11 cellular contexts compared by ENCODE assay signal in the genomic region with DNA sequence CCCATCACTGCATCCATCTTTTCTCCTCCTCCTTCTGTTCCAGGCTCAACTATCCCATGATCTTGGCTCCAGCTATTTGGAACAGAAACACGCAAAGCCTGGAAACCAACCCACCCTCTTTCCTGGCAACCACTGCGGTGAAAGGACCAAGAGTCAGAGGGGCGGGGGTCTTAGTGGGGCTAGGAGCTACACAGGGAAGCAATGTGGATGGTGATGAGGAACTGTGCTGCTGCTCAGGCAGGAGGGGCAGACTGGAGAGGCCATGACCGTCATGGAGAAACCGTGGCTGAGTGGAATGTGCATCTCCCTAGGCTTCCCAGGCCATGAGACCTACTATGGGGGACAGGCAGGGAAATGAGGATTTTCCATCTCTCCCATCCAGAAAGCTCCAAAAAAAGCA. TPM values are rescaled to one million over a fixed set of nuclear protein-coding genes. Genes with fewer than 3 reads are reported as not detected.
DNase-seq lines count a peak whose midpoint lies in the region; ATAC-seq, FAIRE-seq and TF ChIP-seq lines count a peak whose summit lies in the region.
"Had no signal": no experiment of that assay in that cellular context is flagged by ENCODE, and none has a peak within 500 bp of the region (broad histone marks: within the 10 kb centered on the region; RNA-seq: fewer than 3 reads in every experiment).

No MANE protein-coding gene starts in this region.

- in situ Hi-C loops in K562 (cut with MboI): no loop called here

- intact Hi-C loops in K562 (cut with micrococcal nuclease) (no loop called here), lower lobe of right lung (cut with DNase I) (no loop called here), stomach (cut with DNase I; ENCODE audit: low total_unique reads) (loop anchor here (5.0 kb wide), 1 partner anchor 49 kb away; a partner anchor contains a TSS)

- POLR2A ChIA-PET in K562 (lab: Yijun Ruan, JAX): interaction anchor here (1.1 to 1.4 kb wide), 3 partner anchors 10 to 20 kb away, joined by 3 to 5 read pairs (median 4); no protein-coding TSS in a partner anchor

- BruUV-seq in K562 (replicated peaks; lab: Mats Ljungman, UMichigan): no TSS peak

- DNase-seq in HFFc6 (no peak), K562 (ENCODE audit: extremely low read depth in 1 of 4, low spot score in 3 of 4) (no peak), lower lobe of right lung (no peak), stomach (no peak), amygdala (lab: John Stamatoyannopoulos, UW) (no peak), DMS153 treated with DMSO at 0.1 percent for 48 hours (lab: John Stamatoyannopoulos, UW; ENCODE audit: unreplicated experiment) (no peak)
- DNase-seq: activated CD4-positive, alpha-beta T cell treated with anti-CD3 and anti-CD28 coated beads, Interleukin-2, amount 10 ng/mL, durations not matched to agents 7 days and 5 days; erythroblast had no signal

- H2AFZ ChIP-seq in K562 (ENCODE audit: low read depth, low read length): no peak overlapping the region

- TF ChIP-seq POLR2A in K562 (conservative IDR thresholded peaks at IDR 0.05): no peak
- TF ChIP-seq POLR2A in stomach (IDR thresholded peaks at IDR 0.05): no peak

- ATAC-seq in K562: no peak
- ATAC-seq in lower lobe of right lung: no peak
- no peak for ATAC-seq in HG03520 (IDR thresholded peaks at IDR 0.05; ENCODE audit: unreplicated experiment)
- no peak for ATAC-seq in GM21447 (IDR thresholded peaks at IDR 0.05; ENCODE audit: unreplicated experiment)

- H3K27ac ChIP-seq in K562 (ENCODE audit: extremely low read depth, low read depth, low read length) (peak overlapping the region; percentile 76; the same call in 2 of the 3 replicates), lower lobe of right lung (peak overlapping the region; percentile 65), stomach (peak overlapping the region; percentile 39 to 87 (median 80))

- no peak overlapping the region for H3K4me2 ChIP-seq in K562 (ENCODE audit: insufficient read depth, low read length)

- FAIRE-seq in K562 (lab: Jason Lieb, UNC): no peak

- TF ChIP-seq RAD21 in K562 (CRISPR knock-in tag; conservative IDR thresholded peaks at IDR 0.05 in 1 of 2, IDR thresholded peaks at IDR 0.05 in 1 of 2): no peak

- WGBS in K562 (ENCODE audit: insufficient coverage, low coverage, missing lambda C conversion rate): 86% methylated on average over 5 of the region's 5 CpGs
- WGBS in stomach, 5 donors: 77 to 91% (median 78%) methylated on average over 5 of the region's 5 CpGs

- H3K4me1 ChIP-seq in K562 (replicated peaks in 1 of 2; ENCODE audit: control insufficient read depth in 2 of 2, insufficient read depth in 2 of 2, low read length in 2 of 2) (peaks cover 20 to 22% of the 10 kb centered on the region in 2 experiments), lower lobe of right lung (peaks cover 19% of the 10 kb centered on the region), stomach (peaks cover 45 to 88% (median 57%) of the 10 kb centered on the region in 4 donors)

- no peak overlapping the region for H3K4me3 ChIP-seq in K562
- no peak overlapping the region for H3K4me3 ChIP-seq in lower lobe of right lung
- no peak overlapping the region for H3K4me3 ChIP-seq in stomach

- H3K36me3 ChIP-seq in K562 (ENCODE audit: control insufficient read depth, insufficient read depth, low read length) (peaks cover 96% of the 10 kb centered on the region), lower lobe of right lung (peaks cover 94% of the 10 kb centered on the region), stomach (peaks cover 54 to 100% (median 99%) of the 10 kb centered on the region in 4 donors)

- peaks cover 98% of the 10 kb centered on the region for H3K4me1 Mint-ChIP-seq in HFFc6 (ENCODE audit: low read depth)

- no peaks in the 10 kb centered on the region for H4K20me1 ChIP-seq in K562 (replicated peaks; ENCODE audit: control insufficient read depth, insufficient read depth, low read length)

- H3K27ac Mint-ChIP-seq in HFFc6: peak overlapping the region; percentile 93
- H3K27ac Mint-ChIP-seq: activated CD4-positive, alpha-beta T cell treated with anti-CD3 and anti-CD28 coated beads, Interleukin-2, amount 10 ng/mL, durations not matched to agents 7 days and 5 days had no signal

- H3K9ac ChIP-seq in K562 (ENCODE audit: insufficient read depth in 1 of 2, low read depth in 2 of 2, low read length in 2 of 2): no peak overlapping the region; a peak in 1 of 4 replicates

- TF ChIP-seq EP300 in K562 (IDR thresholded peaks at IDR 0.05; ENCODE audit: low read length) (no peak), stomach (IDR thresholded peaks at IDR 0.05) (no peak)

- CTCF ChIA-PET in K562 (lab: Yijun Ruan, JAX; ENCODE audit: low intra/inter-chr PET ratio): no interaction called here

- peaks cover 76% of the 10 kb centered on the region for H3K36me3 Mint-ChIP-seq in HFFc6 (ENCODE audit: low read depth)

- no peak for TF ChIP-seq CTCF in HFFc6 (IDR thresholded peaks at IDR 0.05)
- TF ChIP-seq CTCF in K562 (IDR thresholded peaks at IDR 0.05 in 2 of 3, conservative IDR thresholded peaks at IDR 0.05 in 1 of 3; ENCODE audit: insufficient read depth in 2 of 3, low read depth in 1 of 3, low read length in 3 of 3): no peak
- TF ChIP-seq CTCF in lower lobe of right lung (IDR thresholded peaks at IDR 0.05): no peak
- TF ChIP-seq CTCF in stomach (IDR thresholded peaks at IDR 0.05): no peak

- H3K9me1 ChIP-seq in K562 (ENCODE audit: control insufficient read depth, insufficient read depth, low read length): no peaks in the 10 kb centered on the region

- H3K79me2 ChIP-seq in K562 (ENCODE audit: control insufficient read depth, insufficient read depth, low read length): no peaks in the 10 kb centered on the region

- no peaks in the 10 kb centered on the region for H3K27me3 ChIP-seq in K562 (ENCODE audit: control insufficient read depth in 2 of 2, insufficient read depth in 2 of 2, low read length in 2 of 2)
- H3K27me3 ChIP-seq in lower lobe of right lung (ENCODE audit: low read depth): no peaks in the 10 kb centered on the region
- no peaks in the 10 kb centered on the region for H3K27me3 ChIP-seq in stomach

- H3K4me3 Mint-ChIP-seq in HFFc6: peak overlapping the region; percentile 64; the same call in 1 of the 2 replicates
- H3K4me3 Mint-ChIP-seq: activated CD4-positive, alpha-beta T cell treated with anti-CD3 and anti-CD28 coated beads, Interleukin-2, amount 10 ng/mL, durations not matched to agents 7 days and 5 days had no signal

- peaks cover 9% of the 10 kb centered on the region for H3K27me3 Mint-ChIP-seq in HFFc6 (ENCODE audit: insufficient read depth)
- H3K27me3 Mint-ChIP-seq: activated CD4-positive, alpha-beta T cell treated with anti-CD3 and anti-CD28 coated beads, Interleukin-2, amount 10 ng/mL, durations not matched to agents 7 days and 5 days had no signal

- H3K9me3 Mint-ChIP-seq in HFFc6: no peaks in the 10 kb centered on the region
- H3K9me3 Mint-ChIP-seq: activated CD4-positive, alpha-beta T cell treated with anti-CD3 and anti-CD28 coated beads, Interleukin-2, amount 10 ng/mL, durations not matched to agents 7 days and 5 days had no signal

- H3K9me3 ChIP-seq in K562 (replicated peaks; ENCODE audit: control insufficient read depth, insufficient read depth, low read depth, low read length) (no peaks in the 10 kb centered on the region), lower lobe of right lung (no peaks in the 10 kb centered on the region), stomach (no peaks in the 10 kb centered on the region)

RNA-seq across cellular contexts. Expression of a gene that starts 25.6 kb away (rescaled TPM):
- total RNA-seq in HFFc6 (2021; fragmentation: NEBNext Ultra II Directional; extraction: Animal tissue kit (Norgen Biotek cat#: 25700)): 1 to 10 TPM; 2.1 to 6.6 (median 6.2) TPM
- total RNA-seq in K562 (2011; cell fraction: chromatin; rRNA removed; ENCODE audit: low replicate concordance): not detected in 2 replicates
- total RNA-seq in K562 (2011; cell fraction: nucleolus; rRNA removed): not detected in 2 replicates
- total RNA-seq in K562 (2011; cell fraction: nucleoplasm; rRNA removed): not detected in 2 replicates
- total RNA-seq in K562 (2014; rRNA removed): not detected in 2 replicates
- not detected in 2 replicates for total RNA-seq in K562 (2014; rRNA removed; fragmentation: Illumina TruSeq; extraction: Trizol)
- not detected in 2 replicates for total RNA-seq in K562 (2015; rRNA removed; fragmentation: Illumina TruSeq; extraction: Trizol)
- not detected in 2 replicates for total RNA-seq in K562 (2021)
- polyA plus RNA-seq in K562 (2011; rRNA removed): not detected in 2 replicates
- polyA plus RNA-seq in K562 (2011; cell fraction: cytosol; rRNA removed): not detected in 2 replicates
- not detected in 2 replicates for polyA plus RNA-seq in K562 (2011; cell fraction: nucleus; rRNA removed)
- polyA plus RNA-seq in K562 (2012): 0.20 TPM in 1 of 2 replicates, not detected in the other
- polyA plus RNA-seq in K562 (2014; fragmentation: Illumina TruSeq; extraction: Trizol): not detected in 2 replicates
- polyA plus RNA-seq in K562 (2014; fragmentation: Nextera tagmentation; extraction: Ambion mirVana): not detected
- not detected in 2 replicates for polyA plus RNA-seq in K562 (2014; rRNA removed)
- not detected in 2 replicates for polyA minus RNA-seq in K562 (2011; rRNA and poly(A)+ RNA removed)
- not detected in 2 replicates for polyA minus RNA-seq in K562 (2011; cell fraction: cytosol; rRNA and poly(A)+ RNA removed)
- polyA minus RNA-seq in K562 (2011; cell fraction: nucleus; rRNA and poly(A)+ RNA removed): not detected in 2 replicates
- total RNA-seq in lower lobe of right lung: 38.0 TPM
- 10 to 100 TPM in 2 of 5 donors, 1 to 10 TPM in 1, not detected in 2; 2.0 to 37.4 (median 11.6) TPM for total RNA-seq in stomach
- 10 to 100 TPM; 14.2 to 28.3 (median 26.4) TPM for polyA plus RNA-seq in stomach
- total RNA-seq: activated CD4-positive, alpha-beta T cell treated with anti-CD3 and anti-CD28 coated beads, Interleukin-2, amount 10 ng/mL, durations not matched to agents 7 days and 5 days; LHCN-M2 had no signal

RNA-seq across cellular contexts. Expression of a gene that starts 47.2 kb away (rescaled TPM):
- total RNA-seq in HFFc6 (2021; fragmentation: NEBNext Ultra II Directional; extraction: Animal tissue kit (Norgen Biotek cat#: 25700)): 100 to 1,000 TPM; 253 to 361 (median 336) TPM
- 76.5 and 119 TPM in 2 replicates for total RNA-seq in K562 (2011; cell fraction: chromatin; rRNA removed; ENCODE audit: low replicate concordance)
- total RNA-seq in K562 (2011; cell fraction: nucleolus; rRNA removed): 60.7 and 61.5 TPM in 2 replicates
- total RNA-seq in K562 (2011; cell fraction: nucleoplasm; rRNA removed): 69.1 and 105 TPM in 2 replicates
- total RNA-seq in K562 (2014; rRNA removed) (109 and 153 TPM in 2 replicates), K562 (2014; rRNA removed; fragmentation: Illumina TruSeq; extraction: Trizol) (107 and 116 TPM in 2 replicates), K562 (2015; rRNA removed; fragmentation: Illumina TruSeq; extraction: Trizol) (148 and 173 TPM in 2 replicates), K562 (2021) (182 and 201 TPM in 2 replicates), lower lobe of right lung (306 TPM), stomach (100 to 1,000 TPM in 3 of 5 donors, 10 to 100 TPM in 2; 91.4 to 293 (median 109) TPM)
- polyA plus RNA-seq in K562 (2011; rRNA removed) (110 and 146 TPM in 2 replicates), K562 (2014; fragmentation: Illumina TruSeq; extraction: Trizol) (212 and 243 TPM in 2 replicates), K562 (2014; fragmentation: Nextera tagmentation; extraction: Ambion mirVana) (10 to 100 TPM; 43.6 to 70.0 TPM), K562 (2014; rRNA removed) (95.7 and 97.6 TPM in 2 replicates), stomach (100 to 1,000 TPM; 171 to 208 (median 181) TPM)
- polyA plus RNA-seq in K562 (2011; cell fraction: cytosol; rRNA removed): 75.9 and 170 TPM in 2 replicates
- polyA plus RNA-seq in K562 (2011; cell fraction: nucleus; rRNA removed): 61.3 and 66.0 TPM in 2 replicates
- 265 and 356 TPM in 2 replicates for polyA plus RNA-seq in K562 (2012)
- 62.3 and 65.3 TPM in 2 replicates for polyA minus RNA-seq in K562 (2011; rRNA and poly(A)+ RNA removed)
- polyA minus RNA-seq in K562 (2011; cell fraction: cytosol; rRNA and poly(A)+ RNA removed): 86.2 and 98.5 TPM in 2 replicates
- polyA minus RNA-seq in K562 (2011; cell fraction: nucleus; rRNA and poly(A)+ RNA removed): 25.7 and 32.5 TPM in 2 replicates
